ENCODE assay signal across 18 cellular contexts in genomic region chr5:150440948-150441812, GRCh38. TPM values are rescaled to one million over a fixed set of nuclear protein-coding genes. Genes with fewer than 3 reads are reported as not detected.
A peak's percentile ranks its signal among the peaks of the same experiment; 100 is the strongest.
DNase-seq lines count a peak whose midpoint lies in the region; ATAC-seq and TF ChIP-seq lines count a peak whose summit lies in the region.
"Had no signal": no experiment of that assay in that cellular context is flagged by ENCODE, and none has a peak within 500 bp of the region (broad histone marks: within the 10 kb centered on the region; RNA-seq: fewer than 3 reads in every experiment).

No MANE protein-coding gene starts in this region.

- no peak overlapping the region for H3K27ac ChIP-seq in osteoblast (ENCODE audit: low read depth, low read length)
- H3K27ac ChIP-seq: skin epidermis, upper lobe of left lung had no signal

- TF ChIP-seq CTCF in glutamatergic neuron (IDR thresholded peaks at IDR 0.05; ENCODE audit: partially characterized antibody, unreplicated experiment) (no peak), osteoblast (IDR thresholded peaks at IDR 0.05; ENCODE audit: extremely low read depth, low read depth, low read length) (no peak)

- no peak overlapping the region for H3K4me3 ChIP-seq in osteoblast (ENCODE audit: insufficient read depth, low read length)
- H3K4me3 ChIP-seq: skin epidermis, upper lobe of left lung had no signal

- DNase-seq in activated CD4-positive, alpha-beta T cell treated with anti-CD3 and anti-CD28 coated beads for 36 hours, result no peak
- DNase-seq in activated CD4-positive, alpha-beta T cell treated with anti-CD3 and anti-CD28 coated beads, Interleukin-2, amount 10 ng/mL, durations not matched to agents 7 days and 5 days, result no peak
- DNase-seq in T-cell, result no peak
- DNase-seq in glutamatergic neuron, result no peak
- DNase-seq in osteoblast (ENCODE audit: insufficient read length, low spot score, missing footprints), result peak; percentile 57
- no peak for DNase-seq in NCI-H2227 treated with DMSO at 0.1 percent for 48 hours (lab: John Stamatoyannopoulos, UW)
- no peak for DNase-seq in NCI-H446 (lab: John Stamatoyannopoulos, UW)
- DNase-seq: Calu3; central memory CD4-positive, alpha-beta T cell; islet precursor cell; naive thymus-derived CD4-positive, alpha-beta T cell; NCI-H1105; NCI-H510A; RPMI8226; upper lobe of left lung had no signal

- no peaks in the 10 kb centered on the region for H3K27me3 ChIP-seq in osteoblast (ENCODE audit: insufficient read depth, low read length)
- H3K27me3 ChIP-seq: upper lobe of left lung had no signal

- no peaks in the 10 kb centered on the region for H3K27me3 Mint-ChIP-seq in activated CD4-positive, alpha-beta T cell treated with anti-CD3 and anti-CD28 coated beads for 36 hours
- peaks cover 2% of the 10 kb centered on the region for H3K27me3 Mint-ChIP-seq in activated CD4-positive, alpha-beta T cell treated with anti-CD3 and anti-CD28 coated beads, Interleukin-2, amount 10 ng/mL, durations not matched to agents 7 days and 5 days
- H3K27me3 Mint-ChIP-seq in T-cell, result no peaks in the 10 kb centered on the region
- H3K27me3 Mint-ChIP-seq in glutamatergic neuron (ENCODE audit: unreplicated experiment), result peaks cover 2% of the 10 kb centered on the region
- H3K27me3 Mint-ChIP-seq: naive thymus-derived CD4-positive, alpha-beta T cell had no signal

- H3K4me3 Mint-ChIP-seq in activated CD4-positive, alpha-beta T cell treated with anti-CD3 and anti-CD28 coated beads for 36 hours, result no peak overlapping the region
- H3K4me3 Mint-ChIP-seq in activated CD4-positive, alpha-beta T cell treated with anti-CD3 and anti-CD28 coated beads, Interleukin-2, amount 10 ng/mL, durations not matched to agents 7 days and 5 days, result no peak overlapping the region
- H3K4me3 Mint-ChIP-seq in T-cell (no peak overlapping the region), glutamatergic neuron (ENCODE audit: unreplicated experiment) (no peak overlapping the region)
- H3K4me3 Mint-ChIP-seq: naive thymus-derived CD4-positive, alpha-beta T cell had no signal

- H3K4me1 Mint-ChIP-seq in activated CD4-positive, alpha-beta T cell treated with anti-CD3 and anti-CD28 coated beads for 36 hours, result peaks cover 14% of the 10 kb centered on the region
- peaks cover 16% of the 10 kb centered on the region for H3K4me1 Mint-ChIP-seq in activated CD4-positive, alpha-beta T cell treated with anti-CD3 and anti-CD28 coated beads, Interleukin-2, amount 10 ng/mL, durations not matched to agents 7 days and 5 days
- H3K4me1 Mint-ChIP-seq in T-cell (peaks cover 5 to 8% (median 8%) of the 10 kb centered on the region in 3 donors), glutamatergic neuron (ENCODE audit: low read depth, unreplicated experiment) (peaks cover 7% of the 10 kb centered on the region)

- no peak overlapping the region for H2AFZ ChIP-seq in osteoblast (ENCODE audit: low read length)

- peaks cover 36% of the 10 kb centered on the region for H4K20me1 ChIP-seq in osteoblast (ENCODE audit: insufficient read depth, low read length)

- peaks cover 10% of the 10 kb centered on the region for H3K79me2 ChIP-seq in osteoblast (ENCODE audit: insufficient read depth, low read length)

- H3K9me3 ChIP-seq in osteoblast (ENCODE audit: low read depth, low read length), result no peaks in the 10 kb centered on the region
- H3K9me3 ChIP-seq: upper lobe of left lung had no signal

- CTCF ChIA-PET in activated CD4-positive, alpha-beta T cell treated with anti-CD3 and anti-CD28 coated beads for 36 hours (lab: Charles Lee), result interaction anchor here (0.7 kb wide), 1 partner anchor 476 kb away, joined by 3 read pairs; no protein-coding TSS in a partner anchor
- CTCF ChIA-PET in activated CD4-positive, alpha-beta T cell treated with anti-CD3 and anti-CD28 coated beads, Interleukin-2, amount 10 ng/mL, durations not matched to agents 7 days and 5 days (lab: Charles Lee), result interaction anchor here (0.7 kb wide), 1 partner anchor 29 kb away, joined by 3 read pairs; the partner anchor contains the start of gene CD74
- CTCF ChIA-PET in T-cell (lab: Charles Lee), result no interaction called here

- intact Hi-C loops in activated CD4-positive, alpha-beta T cell treated with anti-CD3 and anti-CD28 coated beads for 36 hours (cut with DNase I, micrococcal nuclease), result no loop called here

- peaks cover 30% of the 10 kb centered on the region for H3K36me3 Mint-ChIP-seq in activated CD4-positive, alpha-beta T cell treated with anti-CD3 and anti-CD28 coated beads for 36 hours (ENCODE audit: low read depth)
- H3K36me3 Mint-ChIP-seq in activated CD4-positive, alpha-beta T cell treated with anti-CD3 and anti-CD28 coated beads, Interleukin-2, amount 10 ng/mL, durations not matched to agents 7 days and 5 days (ENCODE audit: low read depth), result peaks cover 31% of the 10 kb centered on the region
- H3K36me3 Mint-ChIP-seq in T-cell (peaks cover 23% of the 10 kb centered on the region), glutamatergic neuron (ENCODE audit: unreplicated experiment) (peaks cover 7% of the 10 kb centered on the region)

- peaks cover 3% of the 10 kb centered on the region for H3K4me1 ChIP-seq in osteoblast (ENCODE audit: insufficient read depth, low read length)

- H3K27ac Mint-ChIP-seq in activated CD4-positive, alpha-beta T cell treated with anti-CD3 and anti-CD28 coated beads for 36 hours, result peak overlapping the region; percentile 27
- no peak overlapping the region for H3K27ac Mint-ChIP-seq in activated CD4-positive, alpha-beta T cell treated with anti-CD3 and anti-CD28 coated beads, Interleukin-2, amount 10 ng/mL, durations not matched to agents 7 days and 5 days
- H3K27ac Mint-ChIP-seq in T-cell (peak overlapping the region; percentile 48), glutamatergic neuron (ENCODE audit: unreplicated experiment) (peak overlapping the region; percentile 46)

- H3K9me3 Mint-ChIP-seq in activated CD4-positive, alpha-beta T cell treated with anti-CD3 and anti-CD28 coated beads for 36 hours (ENCODE audit: low read depth), result no peaks in the 10 kb centered on the region
- H3K9me3 Mint-ChIP-seq in activated CD4-positive, alpha-beta T cell treated with anti-CD3 and anti-CD28 coated beads, Interleukin-2, amount 10 ng/mL, durations not matched to agents 7 days and 5 days, result no peaks in the 10 kb centered on the region
- H3K9me3 Mint-ChIP-seq in T-cell, result no peaks in the 10 kb centered on the region
- peaks cover 4% of the 10 kb centered on the region for H3K9me3 Mint-ChIP-seq in glutamatergic neuron (ENCODE audit: unreplicated experiment)
- H3K9me3 Mint-ChIP-seq: naive thymus-derived CD4-positive, alpha-beta T cell had no signal

- H3K36me3 ChIP-seq in osteoblast (ENCODE audit: insufficient read depth, low read length), result peaks cover 31% of the 10 kb centered on the region

- H3K4me2 ChIP-seq in osteoblast (ENCODE audit: insufficient read depth, low read length), result no peak overlapping the region

- no peak for ATAC-seq in activated CD4-positive, alpha-beta T cell treated with anti-CD3 and anti-CD28 coated beads for 36 hours
- ATAC-seq in T-cell (replicated peaks in 1 of 4), result no peak
- no peak for ATAC-seq in GM19397 (IDR thresholded peaks at IDR 0.05; ENCODE audit: unreplicated experiment)
- ATAC-seq: naive thymus-derived CD4-positive, alpha-beta T cell had no signal

- POLR2A ChIA-PET in activated CD4-positive, alpha-beta T cell treated with anti-CD3 and anti-CD28 coated beads for 36 hours (lab: Charles Lee), result interaction anchor here (0.6 kb wide), 1 partner anchor 28 kb away, joined by 3 read pairs; the partner anchor contains the start of gene CD74
- POLR2A ChIA-PET in activated CD4-positive, alpha-beta T cell treated with anti-CD3 and anti-CD28 coated beads, Interleukin-2, amount 10 ng/mL, durations not matched to agents 7 days and 5 days (lab: Charles Lee), result interaction anchor here (0.6 kb wide), 1 partner anchor 892 kb away, joined by 3 read pairs; no protein-coding TSS in a partner anchor
- POLR2A ChIA-PET in T-cell (lab: Charles Lee), result interaction anchor here in 1 of 2 donors (0.5 kb wide), 1 partner anchor 44 kb away, joined by 3 read pairs; no protein-coding TSS in a partner anchor

RNA-seq across cellular contexts. Expression of gene RPS14, which starts 8.4 kb away (rescaled TPM):
- total RNA-seq in activated CD4-positive, alpha-beta T cell treated with anti-CD3 and anti-CD28 coated beads for 36 hours, result 1,000 to 10,000 TPM; 2,270 to 3,312 TPM
- total RNA-seq in activated CD4-positive, alpha-beta T cell treated with anti-CD3 and anti-CD28 coated beads, Interleukin-2, amount 10 ng/mL, durations not matched to agents 7 days and 5 days, result 1,000 to 10,000 TPM; 2,151 to 2,478 TPM
- total RNA-seq in T-cell, result 1,000 to 10,000 TPM; 4,124 to 5,450 (median 5,009) TPM
- 1,465 TPM for total RNA-seq in glutamatergic neuron (ENCODE audit: unreplicated experiment)
- 1,720 and 2,211 TPM in 2 replicates for total RNA-seq in osteoblast

RNA-seq across cellular contexts. Expression of gene CD74, which starts 28.5 kb away (rescaled TPM):
- total RNA-seq in activated CD4-positive, alpha-beta T cell treated with anti-CD3 and anti-CD28 coated beads for 36 hours, result 100 to 1,000 TPM; 217 to 290 TPM
- 100 to 1,000 TPM; 462 to 507 TPM for total RNA-seq in activated CD4-positive, alpha-beta T cell treated with anti-CD3 and anti-CD28 coated beads, Interleukin-2, amount 10 ng/mL, durations not matched to agents 7 days and 5 days
- 100 to 1,000 TPM; 201 to 512 (median 406) TPM for total RNA-seq in T-cell
- 3.1 TPM for total RNA-seq in glutamatergic neuron (ENCODE audit: unreplicated experiment)
- total RNA-seq in osteoblast, result 21.4 and 83.4 TPM in 2 replicates
- total RNA-seq: A673 had no signal

Comparison
In these comparisons a context has a peak if more than half of its experiments do, and no peak if none do; other contexts are left out.
1. CTCF ChIA-PET loops: an anchor here in activated CD4-positive, alpha-beta T cell treated with anti-CD3 and anti-CD28 coated beads for 36 hours (0.7 kb wide) and activated CD4-positive, alpha-beta T cell treated with anti-CD3 and anti-CD28 coated beads, Interleukin-2, amount 10 ng/mL, durations not matched to agents 7 days and 5 days (0.7 kb wide); none called in T-cell.